Comparison of ENCODE assay signal across 8 cellular contexts in the genomic region with DNA sequence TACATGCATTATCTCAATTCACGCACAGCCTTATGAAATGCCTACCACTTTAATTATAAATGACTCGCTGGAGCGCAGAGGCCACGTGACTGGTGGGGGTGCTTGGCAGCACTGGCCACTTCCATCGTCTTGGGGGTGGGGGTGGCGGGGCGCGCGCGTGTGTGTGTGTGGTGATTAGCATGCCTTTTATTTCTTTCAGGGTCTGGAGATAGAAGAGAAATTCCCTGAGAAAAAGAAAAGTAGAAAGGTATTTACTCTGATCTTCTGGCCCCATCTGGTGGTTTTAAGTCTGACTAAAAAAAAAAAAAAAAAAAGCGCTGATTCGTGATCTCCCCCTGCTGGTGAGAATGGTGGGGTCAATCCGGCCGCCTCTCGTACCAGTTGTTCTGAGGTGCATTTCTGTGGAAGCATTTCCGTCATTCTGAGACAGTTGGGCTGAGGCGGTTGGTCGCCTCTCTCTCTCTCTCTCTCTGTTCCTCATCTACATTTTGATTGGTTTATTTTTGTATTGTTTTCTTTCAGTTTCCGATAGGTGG. TPM values are rescaled to one million over a fixed set of nuclear protein-coding genes. Genes with fewer than 3 reads are reported as not detected.
DNase-seq lines count a peak whose midpoint lies in the region; ATAC-seq and TF ChIP-seq lines count a peak whose summit lies in the region.

A gene with protein sequence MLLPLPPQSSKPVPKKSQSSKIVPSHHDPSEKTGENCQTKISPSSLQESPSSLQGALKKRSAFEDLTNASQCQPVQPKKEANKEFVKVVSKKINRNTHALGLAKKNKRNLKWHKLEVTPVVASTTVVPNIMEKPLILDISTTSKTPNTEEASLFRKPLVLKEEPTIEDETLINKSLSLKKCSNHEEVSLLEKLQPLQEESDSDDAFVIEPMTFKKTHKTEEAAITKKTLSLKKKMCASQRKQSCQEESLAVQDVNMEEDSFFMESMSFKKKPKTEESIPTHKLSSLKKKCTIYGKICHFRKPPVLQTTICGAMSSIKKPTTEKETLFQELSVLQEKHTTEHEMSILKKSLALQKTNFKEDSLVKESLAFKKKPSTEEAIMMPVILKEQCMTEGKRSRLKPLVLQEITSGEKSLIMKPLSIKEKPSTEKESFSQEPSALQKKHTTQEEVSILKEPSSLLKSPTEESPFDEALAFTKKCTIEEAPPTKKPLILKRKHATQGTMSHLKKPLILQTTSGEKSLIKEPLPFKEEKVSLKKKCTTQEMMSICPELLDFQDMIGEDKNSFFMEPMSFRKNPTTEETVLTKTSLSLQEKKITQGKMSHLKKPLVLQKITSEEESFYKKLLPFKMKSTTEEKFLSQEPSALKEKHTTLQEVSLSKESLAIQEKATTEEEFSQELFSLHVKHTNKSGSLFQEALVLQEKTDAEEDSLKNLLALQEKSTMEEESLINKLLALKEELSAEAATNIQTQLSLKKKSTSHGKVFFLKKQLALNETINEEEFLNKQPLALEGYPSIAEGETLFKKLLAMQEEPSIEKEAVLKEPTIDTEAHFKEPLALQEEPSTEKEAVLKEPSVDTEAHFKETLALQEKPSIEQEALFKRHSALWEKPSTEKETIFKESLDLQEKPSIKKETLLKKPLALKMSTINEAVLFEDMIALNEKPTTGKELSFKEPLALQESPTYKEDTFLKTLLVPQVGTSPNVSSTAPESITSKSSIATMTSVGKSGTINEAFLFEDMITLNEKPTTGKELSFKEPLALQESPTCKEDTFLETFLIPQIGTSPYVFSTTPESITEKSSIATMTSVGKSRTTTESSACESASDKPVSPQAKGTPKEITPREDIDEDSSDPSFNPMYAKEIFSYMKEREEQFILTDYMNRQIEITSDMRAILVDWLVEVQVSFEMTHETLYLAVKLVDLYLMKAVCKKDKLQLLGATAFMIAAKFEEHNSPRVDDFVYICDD (N-terminal part only) (plus strand): TSS at position 402 of the 536 bp plus-strand sequence. CDS start 80,399 bp downstream, outside the sequence.

- peaks cover 0 to 6% (median 1%) of the 10 kb centered on the region in 4 donors for H3K4me1 ChIP-seq in liver (ENCODE audit: control insufficient read depth in 4 of 4, insufficient read depth in 4 of 4, low read length in 3 of 4)

- peak; percentile 71 for TF ChIP-seq CTCF in liver (IDR thresholded peaks at IDR 0.05; ENCODE audit: low read depth, low read length, missing input control)

- peak; percentile 76 to 80 for TF ChIP-seq RAD21 in liver (IDR thresholded peaks at IDR 0.05)

- H3K4me3 ChIP-seq in liver (ENCODE audit: low read depth in 1 of 3, low read length in 3 of 3) = peak within 1 kb of the TSS in 2 of 3 donors; percentile 31 to 36

- WGBS in liver = under 1% methylated on average over 19 of the region's 19 CpGs

- H3K9ac ChIP-seq in liver (ENCODE audit: low read depth in 1 of 2, low read length in 2 of 2) = peak within 1 kb of the TSS in 1 of 2 donors; percentile 36

- H3K27me3 ChIP-seq in liver (ENCODE audit: control insufficient read depth in 4 of 4, insufficient read depth in 4 of 4, low read length in 3 of 4) = peaks cover 0 to 4% (median 0%) of the 10 kb centered on the region in 4 donors

- H3K27ac ChIP-seq in liver (ENCODE audit: low read depth in 1 of 2, low read length in 2 of 2) = peak within 1 kb of the TSS; percentile 42 to 56

- no peaks in the 10 kb centered on the region for H3K36me3 ChIP-seq in liver (ENCODE audit: control insufficient read depth in 4 of 4, insufficient read depth in 3 of 4, low read depth in 1 of 4, low read length in 3 of 4)

- peak; percentile 98 for ATAC-seq in GM18909 (IDR thresholded peaks at IDR 0.05; ENCODE audit: poor library complexity, unreplicated experiment)
- ATAC-seq in HG03159 (IDR thresholded peaks at IDR 0.05; ENCODE audit: unreplicated experiment) = peak; percentile 99

- H3K9me3 ChIP-seq in liver (ENCODE audit: control insufficient read depth in 4 of 4, low read length in 3 of 4) = no peaks in the 10 kb centered on the region

- peak; percentile 52 to 66 for DNase-seq in AML-193 (lab: John Stamatoyannopoulos, UW)
- DNase-seq in NCI-H2227 treated with DMSO at 0.1 percent for 48 hours (lab: John Stamatoyannopoulos, UW) = peak; percentile 82
- peak; percentile 40 for DNase-seq in activated CD4-positive, alpha-beta T cell treated with anti-CD3 and anti-CD28 coated beads for 1 hour
- DNase-seq in cerebellum (ENCODE audit: low spot score) = peak; percentile 59
- DNase-seq in stimulated activated CD4-positive, alpha-beta T cell treated with anti-CD3 and anti-CD28 coated beads, Interleukin-4, amount 100 ng/mL, for 24 hours = peak; percentile 76

TF ChIP-seq in liver, 16 proteins besides CTCF, POLR2A, EP300 and RAD21:
- TF ChIP-seq, protein P1, sequence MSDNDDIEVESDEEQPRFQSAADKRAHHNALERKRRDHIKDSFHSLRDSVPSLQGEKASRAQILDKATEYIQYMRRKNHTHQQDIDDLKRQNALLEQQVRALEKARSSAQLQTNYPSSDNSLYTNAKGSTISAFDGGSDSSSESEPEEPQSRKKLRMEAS (IDR thresholded peaks at IDR 0.05) = peak; percentile 55
- TF ChIP-seq NR2F2 (IDR thresholded peaks at IDR 0.05) (no peak), GABPA (IDR thresholded peaks at IDR 0.05 in 1 of 2, conservative IDR thresholded peaks at IDR 0.05 in 1 of 2) (no peak), JUND (IDR thresholded peaks at IDR 0.05) (peak in 1 of 2 donors; percentile 33), FOXA2 (IDR thresholded peaks at IDR 0.05) (no peak), REST (IDR thresholded peaks at IDR 0.05) (no peak), ATF3 (IDR thresholded peaks at IDR 0.05) (no peak), HNF4G (IDR thresholded peaks at IDR 0.05) (no peak), RXRA (IDR thresholded peaks at IDR 0.05) (peak in 1 of 2 donors; percentile 8), EGR1 (IDR thresholded peaks at IDR 0.05; ENCODE audit: low read depth in 2 of 2) (no peak), YY1 (IDR thresholded peaks at IDR 0.05) (peak; percentile 39), HNF4A (conservative IDR thresholded peaks at IDR 0.05) (no peak), FOXA1 (IDR thresholded peaks at IDR 0.05) (no peak), TAF1 (conservative IDR thresholded peaks at IDR 0.05) (peak; percentile 74), SP1 (IDR thresholded peaks at IDR 0.05) (no peak)
- TF ChIP-seq, protein P2, sequence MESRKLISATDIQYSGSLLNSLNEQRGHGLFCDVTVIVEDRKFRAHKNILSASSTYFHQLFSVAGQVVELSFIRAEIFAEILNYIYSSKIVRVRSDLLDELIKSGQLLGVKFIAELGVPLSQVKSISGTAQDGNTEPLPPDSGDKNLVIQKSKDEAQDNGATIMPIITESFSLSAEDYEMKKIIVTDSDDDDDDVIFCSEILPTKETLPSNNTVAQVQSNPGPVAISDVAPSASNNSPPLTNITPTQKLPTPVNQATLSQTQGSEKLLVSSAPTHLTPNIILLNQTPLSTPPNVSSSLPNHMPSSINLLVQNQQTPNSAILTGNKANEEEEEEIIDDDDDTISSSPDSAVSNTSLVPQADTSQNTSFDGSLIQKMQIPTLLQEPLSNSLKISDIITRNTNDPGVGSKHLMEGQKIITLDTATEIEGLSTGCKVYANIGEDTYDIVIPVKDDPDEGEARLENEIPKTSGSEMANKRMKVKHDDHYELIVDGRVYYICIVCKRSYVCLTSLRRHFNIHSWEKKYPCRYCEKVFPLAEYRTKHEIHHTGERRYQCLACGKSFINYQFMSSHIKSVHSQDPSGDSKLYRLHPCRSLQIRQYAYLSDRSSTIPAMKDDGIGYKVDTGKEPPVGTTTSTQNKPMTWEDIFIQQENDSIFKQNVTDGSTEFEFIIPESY (IDR thresholded peaks at IDR 0.05) = no peak

RNA-seq across cellular contexts. Expression of the gene that starts here (rescaled TPM):
- total RNA-seq in cerebellum = 0.82 TPM
- 1 to 10 TPM in 1 of 2 donors, under 1 TPM in 1; 0.42 to 5.9 TPM for total RNA-seq in liver
- under 1 TPM; 0.46 to 0.52 TPM for polyA plus RNA-seq in liver

Comparison
In these comparisons a context has a peak if more than half of its experiments do, and no peak if none do; other contexts are left out.
1. Peak in every context shown above with its lines: DNase-seq, ATAC-seq, H3K4me3 ChIP-seq and H3K27ac ChIP-seq.
2. Peak in DNase-seq in cerebellum; RNA of the gene not detected or under 1 TPM.